13 cellular contexts compared by ENCODE assay signal in genomic region chr11:64643927-64644326, GRCh38. TPM values are rescaled to one million over a fixed set of nuclear protein-coding genes. Genes with fewer than 3 reads are reported as not detected.
A peak's percentile ranks its signal among the peaks of the same experiment; 100 is the strongest.
DNase-seq lines count a peak whose midpoint lies in the region; ATAC-seq and TF ChIP-seq lines count a peak whose summit lies in the region.
"Had no signal": no experiment of that assay in that cellular context is flagged by ENCODE, and none has a peak within 500 bp of the region (broad histone marks: within the 10 kb centered on the region; RNA-seq: fewer than 3 reads in every experiment).

No MANE protein-coding gene starts in this region.

- H3K4me1 Mint-ChIP-seq in CD14-positive monocyte, result peaks cover 10% of the 10 kb centered on the region

- H3K36me3 ChIP-seq in HUES6 (ENCODE audit: control insufficient read depth, insufficient read depth, low read length), result no peaks in the 10 kb centered on the region
- H3K36me3 ChIP-seq in gastroesophageal sphincter, result no peaks in the 10 kb centered on the region
- H3K36me3 ChIP-seq in rectal smooth muscle tissue (ENCODE audit: control insufficient read depth, insufficient read depth, low read length), result no peaks in the 10 kb centered on the region

- intact Hi-C loops in CD14-positive monocyte (cut with micrococcal nuclease), result no loop called here

- ATAC-seq in gastroesophageal sphincter, result peak; percentile 16

- no peaks in the 10 kb centered on the region for H3K9me3 ChIP-seq in HUES6 (ENCODE audit: control insufficient read depth, insufficient read depth, low read depth, low read length)
- H3K9me3 ChIP-seq in gastroesophageal sphincter, result no peaks in the 10 kb centered on the region

- no peak for TF ChIP-seq EP300 in gastroesophageal sphincter (IDR thresholded peaks at IDR 0.05)

- H3K27me3 Mint-ChIP-seq in CD14-positive monocyte (ENCODE audit: low read depth in 3 of 3), result peaks cover 27 to 36% (median 35%) of the 10 kb centered on the region in 3 donors

- H3K4me1 ChIP-seq in HUES6 (ENCODE audit: control insufficient read depth, insufficient read depth, low read length) (peaks cover 15% of the 10 kb centered on the region), gastroesophageal sphincter (peaks cover 0 to 26% (median 0%) of the 10 kb centered on the region in 3 donors), rectal smooth muscle tissue (ENCODE audit: control insufficient read depth, insufficient read depth, low read length) (peaks cover 4% of the 10 kb centered on the region)

- TF ChIP-seq CTCF in gastroesophageal sphincter (IDR thresholded peaks at IDR 0.05), result no peak
- TF ChIP-seq CTCF in CD14-positive monocyte (IDR thresholded peaks at IDR 0.05), result no peak

- peaks cover 87% of the 10 kb centered on the region for H3K27me3 ChIP-seq in HUES6 (ENCODE audit: control insufficient read depth, insufficient read depth, low read length)
- peaks cover 78% of the 10 kb centered on the region for H3K27me3 ChIP-seq in gastroesophageal sphincter
- H3K27me3 ChIP-seq in rectal smooth muscle tissue (ENCODE audit: control insufficient read depth, insufficient read depth, low read length), result peaks cover 11% of the 10 kb centered on the region

- no peak overlapping the region for H3K9ac ChIP-seq in HUES6 (ENCODE audit: low read length)
- H3K9ac ChIP-seq in rectal smooth muscle tissue (ENCODE audit: low read length), result no peak overlapping the region

- peaks cover 0 to 3% (median 0%) of the 10 kb centered on the region in 7 donors for H3K9me3 Mint-ChIP-seq in CD14-positive monocyte

- peak overlapping the region; percentile 68 for H3K4me3 ChIP-seq in HUES6 (ENCODE audit: low read depth, low read length)
- peak overlapping the region in 1 of 2 donors; percentile 52 for H3K4me3 ChIP-seq in gastroesophageal sphincter
- H3K4me3 ChIP-seq in rectal smooth muscle tissue (ENCODE audit: low read length), result peak overlapping the region; percentile 33

- peak overlapping the region in 1 of 2 donors; percentile 73 for H3K4me3 Mint-ChIP-seq in CD14-positive monocyte

- no peak for TF ChIP-seq POLR2A in gastroesophageal sphincter (IDR thresholded peaks at IDR 0.05)

- peaks cover 0 to 2% of the 10 kb centered on the region in 2 donors for H3K36me3 Mint-ChIP-seq in CD14-positive monocyte

- DNase-seq in NCI-H2227 (lab: John Stamatoyannopoulos, UW; ENCODE audit: unreplicated experiment), result peak; percentile 68
- no peak for DNase-seq in NCI-H2227 treated with DMSO at 0.1 percent for 48 hours (lab: John Stamatoyannopoulos, UW)
- no peak for DNase-seq in middle frontal gyrus (ENCODE audit: extremely low spot score, low spot score)
- DNase-seq in activated CD8-positive, alpha-beta memory T cell treated with anti-CD3 and anti-CD28 coated beads, Interleukin-2, amount 50 U/mL, for 48 hours, result no peak
- DNase-seq in CD14-positive monocyte (ENCODE audit: low spot score), result no peak
- DNase-seq: kidney glomerular epithelial cell; NCI-H2029 treated with DMSO at 0.1 percent for 48 hours; stimulated activated CD4-positive, alpha-beta T cell treated with anti-CD3 and anti-CD28 coated beads, Interleukin-4, amount 100 ng/mL, for 4 hours had no signal

- H3K27ac ChIP-seq in HUES6 (ENCODE audit: low read depth, low read length) (no peak overlapping the region), gastroesophageal sphincter (no peak overlapping the region), rectal smooth muscle tissue (ENCODE audit: low read depth, low read length) (no peak overlapping the region)

- WGBS in gastroesophageal sphincter (ENCODE audit: low coverage in 1 of 2), 2 donors, result 0 to 51% methylated on average over 2 of the region's 13 CpGs

- H3K27ac Mint-ChIP-seq in CD14-positive monocyte, result no peak overlapping the region

RNA-seq across cellular contexts. Expression of gene SLC22A12, which starts 52.9 kb away (rescaled TPM):
- total RNA-seq in gastroesophageal sphincter, result not detected
- polyA plus RNA-seq in CD14-positive monocyte, result not detected
- total RNA-seq: posterior vena cava, subcutaneous adipose tissue had no signal
